In genomic region chrX:47936224-47936939, GRCh38 we compare ENCODE assay signal across 1 cellular context.
TF ChIP-seq lines count a peak whose summit lies in the region.

No MANE protein-coding gene starts in this region.

TF ChIP-seq in H1, 55 proteins besides CTCF, POLR2A, EP300 and RAD21 (continued from another document):
- TF ChIP-seq EGR1 (IDR thresholded peaks at IDR 0.05; ENCODE audit: borderline replicate concordance, low read depth, low read length) (no peak), GABPA (IDR thresholded peaks at IDR 0.05; ENCODE audit: borderline replicate concordance, insufficient read depth, low read length) (no peak), KDM5A (IDR thresholded peaks at IDR 0.05; ENCODE audit: low read length) (no peak), E2F6 (IDR thresholded peaks at IDR 0.05) (no peak), POLR2AphosphoS5 (IDR thresholded peaks at IDR 0.05; ENCODE audit: low read depth, low read length) (0 out of 2 replicates have a peak, but pooled peaks have one; percentile 39), TCF12 (IDR thresholded peaks at IDR 0.05; ENCODE audit: low read depth, low read length) (peak; percentile 75), TEAD4 (IDR thresholded peaks at IDR 0.05; ENCODE audit: low read depth, low read length) (peak; percentile 44; the same call in 1 of the 2 replicates)
